Comparison of ENCODE assay signal across 24 cellular contexts in genomic region chr2:169077674-169078240, GRCh38. TPM values are rescaled to one million over a fixed set of nuclear protein-coding genes. Genes with fewer than 3 reads are reported as not detected.
DNase-seq lines count a peak whose midpoint lies in the region; TF ChIP-seq lines count a peak whose summit lies in the region.
"Had no signal": no experiment of that assay in that cellular context is flagged by ENCODE, and none has a peak within 500 bp of the region (broad histone marks: within the 10 kb centered on the region; RNA-seq: fewer than 3 reads in every experiment).

No MANE protein-coding gene starts in this region.

- no peaks in the 10 kb centered on the region for H3K36me3 Mint-ChIP-seq in endothelial cell (ENCODE audit: low read depth, unreplicated experiment)
- H3K36me3 Mint-ChIP-seq: activated naive CD8-positive, alpha-beta T cell; naive thymus-derived CD8-positive, alpha-beta T cell had no signal

- in situ Hi-C loops in Caki2 (cut with HindIII; ENCODE audit: low pct_unique_long_range_greater_than_20kb, low sequenced_read_pairs) = loop anchor here (25.0 kb wide), 1 partner anchor 115 kb away; no protein-coding TSS in a partner anchor

- TF ChIP-seq POLR2A in NB4 (IDR thresholded peaks at IDR 0.05; ENCODE audit: extremely low read depth, insufficient read length) = no peak

- H3K27ac Mint-ChIP-seq in endothelial cell (ENCODE audit: unreplicated experiment) = no peak overlapping the region
- H3K27ac Mint-ChIP-seq: activated CD4-positive, alpha-beta T cell treated with anti-CD3 and anti-CD28 coated beads, Interleukin-2, amount 10 ng/mL, durations not matched to agents 7 days and 5 days; activated naive CD8-positive, alpha-beta T cell; activated T-helper 2 cell treated with anti-CD3 and anti-CD28 coated beads, Interferon-gamma antibody, Interleukin-2, Interleukin-4, amounts not matched to agents 10 μg/mL and 5 μg/mL and 100 μg/mL, durations not matched to agents 14 hours and 24 hours and 36 hours; CD4-positive, alpha-beta T cell; naive thymus-derived CD8-positive, alpha-beta T cell; T-helper 1 cell treated with Interleukin-12 subunit alpha and Interleukin-12 subunit beta and Interleukin-4 antibody, amounts not matched to agents 30 μg/mL and 1 μg/mL, for 36 hours had no signal

- H3K27me3 Mint-ChIP-seq in endothelial cell (ENCODE audit: unreplicated experiment) = no peaks in the 10 kb centered on the region
- H3K27me3 Mint-ChIP-seq: activated CD4-positive, alpha-beta T cell treated with anti-CD3 and anti-CD28 coated beads, Interleukin-2, amount 10 ng/mL, durations not matched to agents 7 days and 5 days; activated naive CD8-positive, alpha-beta T cell; CD4-positive, alpha-beta T cell; naive thymus-derived CD8-positive, alpha-beta T cell had no signal

- TF ChIP-seq CTCF in NB4 (IDR thresholded peaks at IDR 0.05; ENCODE audit: low read depth, low read length) = no peak
- TF ChIP-seq CTCF in fibroblast of mammary gland (conservative IDR thresholded peaks at IDR 0.05; ENCODE audit: control insufficient read depth, insufficient read depth, low read depth, low read length) = no peak
- no peak for TF ChIP-seq CTCF in endothelial cell (IDR thresholded peaks at IDR 0.05; ENCODE audit: unreplicated experiment)

- H3K4me3 Mint-ChIP-seq in endothelial cell (ENCODE audit: unreplicated experiment) = no peak overlapping the region
- H3K4me3 Mint-ChIP-seq: activated CD4-positive, alpha-beta T cell treated with anti-CD3 and anti-CD28 coated beads, Interleukin-2, amount 10 ng/mL, durations not matched to agents 7 days and 5 days; activated naive CD8-positive, alpha-beta T cell; CD4-positive, alpha-beta T cell; naive thymus-derived CD8-positive, alpha-beta T cell; T-helper 1 cell treated with Interleukin-12 subunit alpha and Interleukin-12 subunit beta and Interleukin-4 antibody, amounts not matched to agents 30 μg/mL and 1 μg/mL, for 36 hours had no signal

- peak; percentile 19 for DNase-seq in Caki2 (ENCODE audit: low read depth)
- peak; percentile 98 for DNase-seq in NB4 (ENCODE audit: low read depth)
- peak; percentile 26 for DNase-seq in fibroblast of mammary gland (ENCODE audit: low read depth)
- DNase-seq in myocyte (ENCODE audit: low read depth) = peak; percentile 8
- DNase-seq in LoVo (ENCODE audit: low spot score) = no peak
- no peak for DNase-seq in iPS-NIHi11 (ENCODE audit: low spot score)
- no peak for DNase-seq in endothelial cell (ENCODE audit: low spot score)
- DNase-seq: activated CD4-positive, alpha-beta T cell treated with anti-CD3 and anti-CD28 coated beads, Interleukin-2, amount 10 ng/mL, durations not matched to agents 7 days and 5 days; CD4-positive, alpha-beta T cell; DMS53; effector CD4-positive, alpha-beta T cell; foreskin melanocyte; naive thymus-derived CD8-positive, alpha-beta T cell; NCI-H1694 treated with DMSO at 0.1 percent for 48 hours; NCI-H748 treated with DMSO at 0.1 percent for 48 hours; ovary; stimulated activated CD4-positive, alpha-beta T cell treated with anti-CD3 and anti-CD28 coated beads, Interleukin-1b, Interleukin-23, amount 100 ng/mL, for 48 hours had no signal

- peak overlapping the region; percentile 25 for H3K4me3 ChIP-seq in NB4 (ENCODE audit: low read depth, low read length)
- no peak overlapping the region for H3K4me3 ChIP-seq in fibroblast of mammary gland (ENCODE audit: control insufficient read depth, low read depth, low read length)
- H3K4me3 ChIP-seq: ascending aorta, ovary, skin epidermis had no signal

- no peaks in the 10 kb centered on the region for H3K9me3 Mint-ChIP-seq in endothelial cell (ENCODE audit: unreplicated experiment)
- H3K9me3 Mint-ChIP-seq: CD4-positive, alpha-beta T cell; naive thymus-derived CD8-positive, alpha-beta T cell; T-helper 1 cell treated with Interleukin-12 subunit alpha and Interleukin-12 subunit beta and Interleukin-4 antibody, amounts not matched to agents 30 μg/mL and 1 μg/mL, for 36 hours had no signal

- no peaks in the 10 kb centered on the region for H3K4me1 Mint-ChIP-seq in endothelial cell (ENCODE audit: unreplicated experiment)

RNA-seq across cellular contexts. Expression of gene DHRS9, which starts 8.4 kb away (rescaled TPM):
- 0.70 and 0.88 TPM in 2 replicates for total RNA-seq in Caki2 (2014; rRNA removed; shearing (Covaris generic); ENCODE audit: low replicate concordance)
- total RNA-seq in myocyte (not detected in 2 replicates), endothelial cell (ENCODE audit: unreplicated experiment) (not detected)
- polyA plus RNA-seq in myocyte (2012) = not detected
- total RNA-seq: activated CD4-positive, alpha-beta T cell treated with anti-CD3 and anti-CD28 coated beads, Interleukin-2, amount 10 ng/mL, durations not matched to agents 7 days and 5 days; ascending aorta; CD4-positive, alpha-beta T cell; chondrocyte; kidney epithelial cell; naive thymus-derived CD8-positive, alpha-beta T cell had no signal
- polyA plus RNA-seq: naive thymus-derived CD8-positive, alpha-beta T cell had no signal

RNA-seq across cellular contexts. Expression of gene ABCB11, which starts 46.6 kb away (rescaled TPM):
- total RNA-seq in Caki2 (2014; rRNA removed; shearing (Covaris generic); ENCODE audit: low replicate concordance) = not detected in 2 replicates
- total RNA-seq in myocyte (0.05 TPM in 1 of 2 replicates, not detected in the other), endothelial cell (ENCODE audit: unreplicated experiment) (1.9 TPM)
- not detected for polyA plus RNA-seq in myocyte (2012)
- total RNA-seq: ascending aorta; CD4-positive, alpha-beta T cell; chondrocyte; kidney epithelial cell had no signal
- polyA plus RNA-seq: naive thymus-derived CD8-positive, alpha-beta T cell had no signal

Comparison
In these comparisons a context has a peak if more than half of its experiments do, and no peak if none do; other contexts are left out.
1. DNase-seq: peak in Caki2 (single experiment), NB4 (single experiment), fibroblast of mammary gland (single experiment) and myocyte (single experiment); none in LoVo (single experiment), iPS-NIHi11 (single experiment) and endothelial cell (single experiment).